ENCODE assay signal across 24 cellular contexts in the genomic region with DNA sequence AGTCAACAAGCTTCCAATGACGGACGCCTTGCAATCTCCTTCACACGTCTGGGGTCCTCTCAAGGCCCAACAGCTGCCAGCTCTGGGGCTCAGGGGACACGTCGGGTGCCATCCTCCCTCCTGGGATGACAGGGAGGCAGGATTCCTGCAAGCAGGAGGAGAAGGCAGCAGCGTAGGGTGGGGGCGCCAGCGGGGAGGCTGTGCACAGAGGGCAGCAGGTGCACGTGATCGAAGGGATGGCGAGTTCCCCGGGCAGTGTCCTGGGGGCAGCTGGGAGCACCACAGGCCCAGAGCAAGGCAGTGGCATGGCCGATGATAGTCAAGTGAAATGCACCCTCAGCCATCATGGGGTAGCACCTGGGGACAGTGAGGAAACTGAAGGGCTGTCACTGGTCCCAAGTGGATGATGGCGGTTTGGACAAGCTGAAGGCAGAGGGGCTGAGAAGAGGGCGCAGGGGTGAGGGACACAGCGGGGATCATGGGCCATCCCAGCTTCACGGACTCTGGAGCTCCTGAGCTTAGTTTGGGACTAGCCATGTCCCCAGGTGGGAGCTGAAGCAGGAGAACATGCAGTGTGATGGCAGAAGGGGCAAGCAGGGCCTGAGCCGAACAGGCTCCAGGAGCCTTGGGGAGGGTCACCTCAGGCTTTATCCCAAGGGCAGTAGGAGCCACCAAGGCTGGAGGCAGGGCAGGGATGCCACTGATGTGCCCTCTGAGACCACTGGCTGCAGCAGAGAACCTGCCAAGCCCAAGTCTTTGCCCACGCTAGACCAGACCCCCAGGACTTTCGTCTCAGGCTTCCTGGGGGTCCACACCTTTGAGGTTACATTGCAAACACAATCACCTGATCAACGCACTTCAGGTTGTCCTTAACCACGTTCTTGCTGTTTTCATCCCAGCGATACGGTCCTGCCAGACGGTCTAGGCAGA. TPM values are rescaled to one million over a fixed set of nuclear protein-coding genes. Genes with fewer than 3 reads are reported as not detected.
DNase-seq lines count a peak whose midpoint lies in the region; ATAC-seq and TF ChIP-seq lines count a peak whose summit lies in the region.
"Had no signal": no experiment of that assay in that cellular context is flagged by ENCODE, and none has a peak within 500 bp of the region (broad histone marks: within the 10 kb centered on the region; RNA-seq: fewer than 3 reads in every experiment).

No MANE protein-coding gene starts in this region.

- H3K36me3 Mint-ChIP-seq in activated naive CD8-positive, alpha-beta T cell treated with anti-CD3 and anti-CD28 coated beads, Interleukin-2, amount 10 ng/mL, durations not matched to agents 7 days and 5 days = no peaks in the 10 kb centered on the region
- H3K36me3 Mint-ChIP-seq in activated naive CD8-positive, alpha-beta T cell treated with anti-CD3 and anti-CD28 coated beads, Interleukin-2, amount 50 U/mL, for 24 hours (ENCODE audit: low read depth) = no peaks in the 10 kb centered on the region
- H3K36me3 Mint-ChIP-seq: CD8-positive, alpha-beta T cell had no signal

- TF ChIP-seq POLR2A in vagina (IDR thresholded peaks at IDR 0.05) = no peak

- peaks cover 7% of the 10 kb centered on the region for H3K27me3 Mint-ChIP-seq in activated naive CD8-positive, alpha-beta T cell treated with anti-CD3 and anti-CD28 coated beads, Interleukin-2, amount 10 ng/mL, durations not matched to agents 7 days and 5 days
- H3K27me3 Mint-ChIP-seq in activated naive CD8-positive, alpha-beta T cell treated with anti-CD3 and anti-CD28 coated beads, Interleukin-2, amount 50 U/mL, for 24 hours = peaks cover 3% of the 10 kb centered on the region
- H3K27me3 Mint-ChIP-seq: stimulated activated naive CD8-positive, alpha-beta T cell treated with anti-CD3 and anti-CD28 coated beads, Interleukin-15, Interleukin-2, amounts not matched to agents 100 ng/mL and 50 ng/mL, for 24 hours had no signal

- POLR2A ChIA-PET in activated naive CD8-positive, alpha-beta T cell treated with anti-CD3 and anti-CD28 coated beads, Interleukin-2, amount 10 ng/mL, durations not matched to agents 7 days and 5 days (lab: Charles Lee) = interaction anchor here (1.3 kb wide), 1 partner anchor 16 kb away, joined by 3 read pairs; a partner anchor contains a TSS

- no peaks in the 10 kb centered on the region for H3K9me3 ChIP-seq in vagina
- H3K9me3 ChIP-seq: tibial nerve had no signal

- no peak overlapping the region for H3K4me3 Mint-ChIP-seq in activated naive CD8-positive, alpha-beta T cell treated with anti-CD3 and anti-CD28 coated beads, Interleukin-2, amount 10 ng/mL, durations not matched to agents 7 days and 5 days
- no peak overlapping the region for H3K4me3 Mint-ChIP-seq in activated naive CD8-positive, alpha-beta T cell treated with anti-CD3 and anti-CD28 coated beads, Interleukin-2, amount 50 U/mL, for 24 hours
- H3K4me3 Mint-ChIP-seq: activated CD4-positive, alpha-beta memory T cell treated with anti-CD3 and anti-CD28 coated beads, Interleukin-2, amount 10 ng/mL, durations not matched to agents 7 days and 5 days; CD8-positive, alpha-beta T cell; neural crest cell; stimulated activated naive CD8-positive, alpha-beta T cell treated with anti-CD3 and anti-CD28 coated beads, Interleukin-15, Interleukin-2, amounts not matched to agents 100 ng/mL and 50 ng/mL, for 24 hours had no signal

- no peaks in the 10 kb centered on the region for H3K36me3 ChIP-seq in vagina
- H3K36me3 ChIP-seq: brain microvascular endothelial cell, tibial nerve had no signal

- no peaks in the 10 kb centered on the region for H3K27me3 ChIP-seq in vagina
- H3K27me3 ChIP-seq: tibial nerve had no signal

- DNase-seq in activated naive CD8-positive, alpha-beta T cell treated with anti-CD3 and anti-CD28 coated beads, Interleukin-2, amount 10 ng/mL, durations not matched to agents 7 days and 5 days = peak; percentile 22
- no peak for DNase-seq in activated naive CD8-positive, alpha-beta T cell treated with anti-CD3 and anti-CD28 coated beads, Interleukin-2, amount 50 U/mL, for 24 hours
- DNase-seq in left ventricle myocardium superior (peak; percentile 20), posterior cingulate gyrus (peak in 6 of 10 donors; percentile 5 to 85 (median 38)), vagina (ENCODE audit: extremely low spot score in 2 of 2) (no peak), nucleus accumbens (lab: John Stamatoyannopoulos, UW) (no peak)
- no peak for DNase-seq in activated naive CD4-positive, alpha-beta T cell treated with anti-CD3 and anti-CD28 coated beads, Interleukin-2, amount 50 U/mL, for 16 hours
- DNase-seq: 8988T; activated CD4-positive, alpha-beta memory T cell treated with anti-CD3 and anti-CD28 coated beads, Interleukin-2, amount 10 ng/mL, durations not matched to agents 7 days and 5 days; activated CD4-positive, CD25-positive, alpha-beta regulatory T cell treated with anti-CD3 and anti-CD28 coated beads, Interleukin-2, amount 50 U/mL, for 72 hours; brain microvascular endothelial cell; CD8-positive, alpha-beta T cell; effector CD8-positive, alpha-beta T cell; erythroblast; foreskin melanocyte; NCI-H1092 treated with DMSO at 0.1 percent for 48 hours; NCI-H2029; NCI-H774; SW 1271 had no signal

- H3K9me3 Mint-ChIP-seq in activated naive CD8-positive, alpha-beta T cell treated with anti-CD3 and anti-CD28 coated beads, Interleukin-2, amount 10 ng/mL, durations not matched to agents 7 days and 5 days = no peaks in the 10 kb centered on the region
- no peaks in the 10 kb centered on the region for H3K9me3 Mint-ChIP-seq in activated naive CD8-positive, alpha-beta T cell treated with anti-CD3 and anti-CD28 coated beads, Interleukin-2, amount 50 U/mL, for 24 hours
- H3K9me3 Mint-ChIP-seq: activated CD4-positive, alpha-beta memory T cell treated with anti-CD3 and anti-CD28 coated beads, Interleukin-2, amount 10 ng/mL, durations not matched to agents 7 days and 5 days; CD8-positive, alpha-beta T cell; neural crest cell; stimulated activated naive CD8-positive, alpha-beta T cell treated with anti-CD3 and anti-CD28 coated beads, Interleukin-15, Interleukin-2, amounts not matched to agents 100 ng/mL and 50 ng/mL, for 24 hours had no signal

- H3K27ac ChIP-seq in vagina = peak overlapping the region; percentile 10
- H3K27ac ChIP-seq: brain microvascular endothelial cell, tibial nerve had no signal

- H3K4me1 ChIP-seq in vagina = peaks cover 12% of the 10 kb centered on the region

- H3K4me3 ChIP-seq in vagina = no peak overlapping the region
- H3K4me3 ChIP-seq: lung, tibial nerve had no signal

- H3K4me1 Mint-ChIP-seq in activated naive CD8-positive, alpha-beta T cell treated with anti-CD3 and anti-CD28 coated beads, Interleukin-2, amount 10 ng/mL, durations not matched to agents 7 days and 5 days = peaks cover 1% of the 10 kb centered on the region
- H3K4me1 Mint-ChIP-seq in activated naive CD8-positive, alpha-beta T cell treated with anti-CD3 and anti-CD28 coated beads, Interleukin-2, amount 50 U/mL, for 24 hours = no peaks in the 10 kb centered on the region
- H3K4me1 Mint-ChIP-seq: activated CD4-positive, alpha-beta memory T cell treated with anti-CD3 and anti-CD28 coated beads, Interleukin-2, amount 10 ng/mL, durations not matched to agents 7 days and 5 days; neural crest cell had no signal

- H3K27ac Mint-ChIP-seq in activated naive CD8-positive, alpha-beta T cell treated with anti-CD3 and anti-CD28 coated beads, Interleukin-2, amount 10 ng/mL, durations not matched to agents 7 days and 5 days = no peak overlapping the region
- no peak overlapping the region for H3K27ac Mint-ChIP-seq in activated naive CD8-positive, alpha-beta T cell treated with anti-CD3 and anti-CD28 coated beads, Interleukin-2, amount 50 U/mL, for 24 hours
- H3K27ac Mint-ChIP-seq: activated CD4-positive, alpha-beta memory T cell treated with anti-CD3 and anti-CD28 coated beads, Interleukin-2, amount 10 ng/mL, durations not matched to agents 7 days and 5 days; CD8-positive, alpha-beta T cell; stimulated activated naive CD8-positive, alpha-beta T cell treated with anti-CD3 and anti-CD28 coated beads, Interleukin-15, Interleukin-2, amounts not matched to agents 100 ng/mL and 50 ng/mL, for 24 hours had no signal

- intact Hi-C loops in left ventricle myocardium superior (cut with micrococcal nuclease) (no loop called here), posterior cingulate gyrus (cut with DNase I) (no loop called here), vagina (cut with DNase I) (no loop called here)

- TF ChIP-seq CTCF in vagina (IDR thresholded peaks at IDR 0.05) = no peak

- no peak for ATAC-seq in activated naive CD8-positive, alpha-beta T cell treated with anti-CD3 and anti-CD28 coated beads, Interleukin-2, amount 10 ng/mL, durations not matched to agents 7 days and 5 days (ENCODE audit: low read depth)
- no peak for ATAC-seq in activated naive CD8-positive, alpha-beta T cell treated with anti-CD3 and anti-CD28 coated beads, Interleukin-2, amount 50 U/mL, for 24 hours
- ATAC-seq in left ventricle myocardium superior = no peak
- no peak for ATAC-seq in HG03159 (IDR thresholded peaks at IDR 0.05; ENCODE audit: unreplicated experiment)
- ATAC-seq: CD8-positive, alpha-beta T cell had no signal

RNA-seq across cellular contexts. Expression of a gene that starts 16.3 kb away (rescaled TPM):
- total RNA-seq in activated naive CD8-positive, alpha-beta T cell treated with anti-CD3 and anti-CD28 coated beads, Interleukin-2, amount 10 ng/mL, durations not matched to agents 7 days and 5 days = 10 to 100 TPM; 14.5 to 18.7 TPM
- total RNA-seq in left ventricle myocardium superior = 7.4 TPM
- 55.5 TPM for total RNA-seq in vagina

Comparison
In these comparisons a context has a peak if more than half of its experiments do, and no peak if none do; other contexts are left out.
1. DNase-seq: peak in activated naive CD8-positive, alpha-beta T cell treated with anti-CD3 and anti-CD28 coated beads, Interleukin-2, amount 10 ng/mL, durations not matched to agents 7 days and 5 days (single experiment), left ventricle myocardium superior (single experiment) and posterior cingulate gyrus (6 of 10); none in activated naive CD8-positive, alpha-beta T cell treated with anti-CD3 and anti-CD28 coated beads, Interleukin-2, amount 50 U/mL, for 24 hours (single experiment), vagina (0 of 2), nucleus accumbens (0 of 56) and activated naive CD4-positive, alpha-beta T cell treated with anti-CD3 and anti-CD28 coated beads, Interleukin-2, amount 50 U/mL, for 16 hours (single experiment).